1 cellular context compared by ENCODE assay signal in the genomic region with DNA sequence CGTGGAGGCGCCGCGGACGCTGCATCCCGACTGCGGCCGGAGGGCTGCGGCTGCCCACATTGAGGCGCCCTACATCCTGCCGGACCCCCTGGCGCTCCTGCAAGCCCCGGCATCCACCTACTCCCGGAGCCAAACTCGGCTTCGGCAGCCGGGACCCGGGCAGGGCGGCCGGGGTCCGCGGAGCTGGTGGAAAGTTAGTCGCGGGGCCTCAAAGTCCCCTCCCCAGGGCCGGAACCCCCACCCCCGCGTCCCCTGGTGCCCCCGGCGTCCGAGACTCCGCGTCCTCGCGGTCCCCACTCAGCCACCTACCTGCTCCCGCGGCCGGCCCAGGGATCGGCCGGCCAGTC.
TF ChIP-seq lines count a peak whose summit lies in the region.

No MANE protein-coding gene starts in this region.

TF ChIP-seq in H1, 55 proteins besides CTCF, POLR2A, EP300 and RAD21 (continued from another document):
- TF ChIP-seq, protein P1, sequence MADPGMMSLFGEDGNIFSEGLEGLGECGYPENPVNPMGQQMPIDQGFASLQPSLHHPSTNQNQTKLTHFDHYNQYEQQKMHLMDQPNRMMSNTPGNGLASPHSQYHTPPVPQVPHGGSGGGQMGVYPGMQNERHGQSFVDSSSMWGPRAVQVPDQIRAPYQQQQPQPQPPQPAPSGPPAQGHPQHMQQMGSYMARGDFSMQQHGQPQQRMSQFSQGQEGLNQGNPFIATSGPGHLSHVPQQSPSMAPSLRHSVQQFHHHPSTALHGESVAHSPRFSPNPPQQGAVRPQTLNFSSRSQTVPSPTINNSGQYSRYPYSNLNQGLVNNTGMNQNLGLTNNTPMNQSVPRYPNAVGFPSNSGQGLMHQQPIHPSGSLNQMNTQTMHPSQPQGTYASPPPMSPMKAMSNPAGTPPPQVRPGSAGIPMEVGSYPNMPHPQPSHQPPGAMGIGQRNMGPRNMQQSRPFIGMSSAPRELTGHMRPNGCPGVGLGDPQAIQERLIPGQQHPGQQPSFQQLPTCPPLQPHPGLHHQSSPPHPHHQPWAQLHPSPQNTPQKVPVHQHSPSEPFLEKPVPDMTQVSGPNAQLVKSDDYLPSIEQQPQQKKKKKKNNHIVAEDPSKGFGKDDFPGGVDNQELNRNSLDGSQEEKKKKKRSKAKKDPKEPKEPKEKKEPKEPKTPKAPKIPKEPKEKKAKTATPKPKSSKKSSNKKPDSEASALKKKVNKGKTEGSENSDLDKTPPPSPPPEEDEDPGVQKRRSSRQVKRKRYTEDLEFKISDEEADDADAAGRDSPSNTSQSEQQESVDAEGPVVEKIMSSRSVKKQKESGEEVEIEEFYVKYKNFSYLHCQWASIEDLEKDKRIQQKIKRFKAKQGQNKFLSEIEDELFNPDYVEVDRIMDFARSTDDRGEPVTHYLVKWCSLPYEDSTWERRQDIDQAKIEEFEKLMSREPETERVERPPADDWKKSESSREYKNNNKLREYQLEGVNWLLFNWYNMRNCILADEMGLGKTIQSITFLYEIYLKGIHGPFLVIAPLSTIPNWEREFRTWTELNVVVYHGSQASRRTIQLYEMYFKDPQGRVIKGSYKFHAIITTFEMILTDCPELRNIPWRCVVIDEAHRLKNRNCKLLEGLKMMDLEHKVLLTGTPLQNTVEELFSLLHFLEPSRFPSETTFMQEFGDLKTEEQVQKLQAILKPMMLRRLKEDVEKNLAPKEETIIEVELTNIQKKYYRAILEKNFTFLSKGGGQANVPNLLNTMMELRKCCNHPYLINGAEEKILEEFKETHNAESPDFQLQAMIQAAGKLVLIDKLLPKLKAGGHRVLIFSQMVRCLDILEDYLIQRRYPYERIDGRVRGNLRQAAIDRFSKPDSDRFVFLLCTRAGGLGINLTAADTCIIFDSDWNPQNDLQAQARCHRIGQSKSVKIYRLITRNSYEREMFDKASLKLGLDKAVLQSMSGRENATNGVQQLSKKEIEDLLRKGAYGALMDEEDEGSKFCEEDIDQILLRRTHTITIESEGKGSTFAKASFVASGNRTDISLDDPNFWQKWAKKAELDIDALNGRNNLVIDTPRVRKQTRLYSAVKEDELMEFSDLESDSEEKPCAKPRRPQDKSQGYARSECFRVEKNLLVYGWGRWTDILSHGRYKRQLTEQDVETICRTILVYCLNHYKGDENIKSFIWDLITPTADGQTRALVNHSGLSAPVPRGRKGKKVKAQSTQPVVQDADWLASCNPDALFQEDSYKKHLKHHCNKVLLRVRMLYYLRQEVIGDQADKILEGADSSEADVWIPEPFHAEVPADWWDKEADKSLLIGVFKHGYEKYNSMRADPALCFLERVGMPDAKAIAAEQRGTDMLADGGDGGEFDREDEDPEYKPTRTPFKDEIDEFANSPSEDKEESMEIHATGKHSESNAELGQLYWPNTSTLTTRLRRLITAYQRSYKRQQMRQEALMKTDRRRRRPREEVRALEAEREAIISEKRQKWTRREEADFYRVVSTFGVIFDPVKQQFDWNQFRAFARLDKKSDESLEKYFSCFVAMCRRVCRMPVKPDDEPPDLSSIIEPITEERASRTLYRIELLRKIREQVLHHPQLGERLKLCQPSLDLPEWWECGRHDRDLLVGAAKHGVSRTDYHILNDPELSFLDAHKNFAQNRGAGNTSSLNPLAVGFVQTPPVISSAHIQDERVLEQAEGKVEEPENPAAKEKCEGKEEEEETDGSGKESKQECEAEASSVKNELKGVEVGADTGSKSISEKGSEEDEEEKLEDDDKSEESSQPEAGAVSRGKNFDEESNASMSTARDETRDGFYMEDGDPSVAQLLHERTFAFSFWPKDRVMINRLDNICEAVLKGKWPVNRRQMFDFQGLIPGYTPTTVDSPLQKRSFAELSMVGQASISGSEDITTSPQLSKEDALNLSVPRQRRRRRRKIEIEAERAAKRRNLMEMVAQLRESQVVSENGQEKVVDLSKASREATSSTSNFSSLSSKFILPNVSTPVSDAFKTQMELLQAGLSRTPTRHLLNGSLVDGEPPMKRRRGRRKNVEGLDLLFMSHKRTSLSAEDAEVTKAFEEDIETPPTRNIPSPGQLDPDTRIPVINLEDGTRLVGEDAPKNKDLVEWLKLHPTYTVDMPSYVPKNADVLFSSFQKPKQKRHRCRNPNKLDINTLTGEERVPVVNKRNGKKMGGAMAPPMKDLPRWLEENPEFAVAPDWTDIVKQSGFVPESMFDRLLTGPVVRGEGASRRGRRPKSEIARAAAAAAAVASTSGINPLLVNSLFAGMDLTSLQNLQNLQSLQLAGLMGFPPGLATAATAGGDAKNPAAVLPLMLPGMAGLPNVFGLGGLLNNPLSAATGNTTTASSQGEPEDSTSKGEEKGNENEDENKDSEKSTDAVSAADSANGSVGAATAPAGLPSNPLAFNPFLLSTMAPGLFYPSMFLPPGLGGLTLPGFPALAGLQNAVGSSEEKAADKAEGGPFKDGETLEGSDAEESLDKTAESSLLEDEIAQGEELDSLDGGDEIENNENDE (IDR thresholded peaks at IDR 0.05; ENCODE audit: insufficient replicate concordance, low read length), result no peak
- TF ChIP-seq RBBP5 (IDR thresholded peaks at IDR 0.05; ENCODE audit: borderline replicate concordance, low read depth, low read length) (peak; percentile 84; the same call in 1 of the 2 replicates), CBX8 (IDR thresholded peaks at IDR 0.05; ENCODE audit: borderline replicate concordance, low read depth, low read length) (no peak), SP1 (IDR thresholded peaks at IDR 0.05; ENCODE audit: low read depth, low read length) (no peak), EGR1 (IDR thresholded peaks at IDR 0.05; ENCODE audit: borderline replicate concordance, low read depth, low read length) (no peak), JUN (IDR thresholded peaks at IDR 0.05; ENCODE audit: low read depth, low read length) (no peak), TCF12 (IDR thresholded peaks at IDR 0.05; ENCODE audit: low read depth, low read length) (no peak), SP4 (IDR thresholded peaks at IDR 0.05; ENCODE audit: low read length) (no peak)
